ENCODE assay signal across 21 cellular contexts in genomic region chr17:83113792-83114191, GRCh38. TPM values are rescaled to one million over a fixed set of nuclear protein-coding genes. Genes with fewer than 3 reads are reported as not detected.
DNase-seq lines count a peak whose midpoint lies in the region; ATAC-seq, FAIRE-seq and TF ChIP-seq lines count a peak whose summit lies in the region.
"Had no signal": no experiment of that assay in that cellular context is flagged by ENCODE, and none has a peak within 500 bp of the region (broad histone marks: within the 10 kb centered on the region; RNA-seq: fewer than 3 reads in every experiment).

No MANE protein-coding gene starts in this region.

- H3K9ac ChIP-seq in NT2/D1 (ENCODE audit: insufficient read length, low read depth) (peak overlapping the region; percentile 34), kidney (ENCODE audit: low read length in 2 of 2) (no peak overlapping the region)

- DNase-seq in GM23338 (ENCODE audit: low spot score) (no peak), NT2/D1 (ENCODE audit: low read depth, low spot score) (no peak), kidney (peak; percentile 81), posterior vena cava (ENCODE audit: low spot score) (peak; percentile 64), SW480 (ENCODE audit: low spot score) (no peak)
- DNase-seq: ACHN; AML-193; CD4-positive, alpha-beta T cell; DMS153; DMS79; GDM1; H9 had no signal

- H3K27me3 ChIP-seq in GM23338 (ENCODE audit: insufficient read depth) (no peaks in the 10 kb centered on the region), NT2/D1 (ENCODE audit: insufficient read depth, insufficient read length) (no peaks in the 10 kb centered on the region)

- H3K4me1 ChIP-seq in GM23338 (ENCODE audit: insufficient read depth) (no peaks in the 10 kb centered on the region; the same call in 1 of the 2 replicates), NT2/D1 (ENCODE audit: insufficient read depth, insufficient read length) (peaks cover 18% of the 10 kb centered on the region), kidney (ENCODE audit: control insufficient read depth in 1 of 2, insufficient read depth in 1 of 2, low read depth in 1 of 2, low read length in 2 of 2) (peaks cover 4 to 15% of the 10 kb centered on the region in 2 donors)

- no peaks in the 10 kb centered on the region; the same call in 2 of the 3 replicates for H3K36me3 Mint-ChIP-seq in GM23338 (ENCODE audit: low read depth)
- H3K36me3 Mint-ChIP-seq: IgD-negative memory B cell had no signal

- H3K79me2 ChIP-seq in GM23338 (replicated peaks; ENCODE audit: insufficient read depth): no peaks in the 10 kb centered on the region

- no peak overlapping the region for H3K4me3 Mint-ChIP-seq in GM23338
- H3K4me3 Mint-ChIP-seq: CD4-positive, alpha-beta T cell; H9; IgD-negative memory B cell had no signal

- no peak for FAIRE-seq in kidney (lab: Jason Lieb, UNC)
- FAIRE-seq: A204.1, GM12892, GM18507, H1, HepG2 had no signal

- peak overlapping the region; percentile 84 for H3K27ac Mint-ChIP-seq in GM23338
- H3K27ac Mint-ChIP-seq: CD4-positive, alpha-beta T cell; H9 had no signal

- H3F3A ChIP-seq in GM23338 (replicated peaks; ENCODE audit: low read depth): no peaks in the 10 kb centered on the region

- no peak overlapping the region for H3K4me3 ChIP-seq in GM23338
- no peak overlapping the region for H3K4me3 ChIP-seq in NT2/D1 (ENCODE audit: insufficient read length, low read depth)
- H3K4me3 ChIP-seq in kidney (ENCODE audit: low read length in 2 of 2): no peak overlapping the region

- H3K27me3 Mint-ChIP-seq in GM23338 (ENCODE audit: insufficient read depth, low read depth, poor library complexity): peaks cover 15% of the 10 kb centered on the region

- no peak for TF ChIP-seq CTCF in GM23338 (conservative IDR thresholded peaks at IDR 0.05; ENCODE audit: low read depth in 2 of 2)
- TF ChIP-seq CTCF in kidney (IDR thresholded peaks at IDR 0.05; ENCODE audit: borderline replicate concordance, extremely low read depth, insufficient read depth): no peak

- ATAC-seq in GM23338: no peak
- no peak for ATAC-seq in GM21723 (IDR thresholded peaks at IDR 0.05; ENCODE audit: unreplicated experiment)
- ATAC-seq in GM19035 (IDR thresholded peaks at IDR 0.05; ENCODE audit: unreplicated experiment): no peak
- ATAC-seq: HepG2 had no signal

- no peak overlapping the region for H3K4me2 ChIP-seq in GM23338

- H3K36me3 ChIP-seq in GM23338 (ENCODE audit: insufficient read depth): no peaks in the 10 kb centered on the region
- H3K36me3 ChIP-seq in NT2/D1 (ENCODE audit: insufficient read depth, insufficient read length, low read length): no peaks in the 10 kb centered on the region
- no peaks in the 10 kb centered on the region for H3K36me3 ChIP-seq in kidney (ENCODE audit: control insufficient read depth in 1 of 2, insufficient read depth in 2 of 2, low read length in 2 of 2)

- H4K20me1 ChIP-seq in GM23338 (replicated peaks; ENCODE audit: insufficient read depth): no peaks in the 10 kb centered on the region

- H3K4me1 Mint-ChIP-seq in GM23338: peaks cover 10% of the 10 kb centered on the region

- intact Hi-C loops in kidney (cut with DNase I) (no loop called here), posterior vena cava (cut with DNase I) (no loop called here)

- peaks cover under 1% of the 10 kb centered on the region; the same call in 1 of the 3 replicates for H3K9me3 Mint-ChIP-seq in GM23338
- H3K9me3 Mint-ChIP-seq: CD4-positive, alpha-beta T cell; IgD-negative memory B cell had no signal

- H3K27ac ChIP-seq in GM23338 (ENCODE audit: low read depth): no peak overlapping the region
- H3K27ac ChIP-seq in kidney (ENCODE audit: low read depth in 2 of 2, low read length in 2 of 2): no peak overlapping the region
- H3K27ac ChIP-seq: C4-2B had no signal

- H3K9me2 ChIP-seq in GM23338 (ENCODE audit: insufficient read depth): no peaks in the 10 kb centered on the region

- H2AFZ ChIP-seq in GM23338: no peak overlapping the region

- peaks cover 6% of the 10 kb centered on the region; the same call in 1 of the 2 replicates for H3K9me3 ChIP-seq in NT2/D1 (ENCODE audit: insufficient read depth, low read length)
- no peaks in the 10 kb centered on the region for H3K9me3 ChIP-seq in kidney (ENCODE audit: control insufficient read depth in 1 of 2, low read length in 2 of 2)

TF ChIP-seq in GM23338, 12 proteins besides CTCF, POLR2A, EP300 and RAD21 (continues in another document):
- no peak for TF ChIP-seq POLR2AphosphoS5 (IDR thresholded peaks at IDR 0.05; ENCODE audit: low read depth)
- no peak for TF ChIP-seq ZNF114 (CRISPR knock-in tag; IDR thresholded peaks at IDR 0.05)
- TF ChIP-seq ZNF462 (CRISPR knock-in tag; IDR thresholded peaks at IDR 0.05): no peak
- no peak for TF ChIP-seq EZH2 (IDR thresholded peaks at IDR 0.05; ENCODE audit: low read depth, unreplicated experiment)

RNA-seq across cellular contexts. Expression of gene METRNL, which starts 34.4 kb away (rescaled TPM):
- total RNA-seq in GM23338 (2014; rRNA removed; shearing (Covaris generic)): 17.4 and 20.2 TPM in 2 replicates
- polyA plus RNA-seq in GM23338 (2016; fragmentation: Nextera tagmentation; extraction: Ambion mirVana) (12.2 and 16.1 TPM in 2 replicates), kidney (ENCODE audit: insufficient read depth, low read depth, low replicate concordance) (107 TPM)
- total RNA-seq in kidney (61.5 TPM), posterior vena cava (100 to 1,000 TPM in 1 of 2 donors, 10 to 100 TPM in 1; 80.5 to 101 TPM)

Comparison
In these comparisons a context has a peak if more than half of its experiments do, and no peak if none do; other contexts are left out.
1. DNase-seq: peak in kidney (single experiment) and posterior vena cava (single experiment); none in GM23338 (single experiment), NT2/D1 (single experiment) and SW480 (single experiment).